In the genomic region with DNA sequence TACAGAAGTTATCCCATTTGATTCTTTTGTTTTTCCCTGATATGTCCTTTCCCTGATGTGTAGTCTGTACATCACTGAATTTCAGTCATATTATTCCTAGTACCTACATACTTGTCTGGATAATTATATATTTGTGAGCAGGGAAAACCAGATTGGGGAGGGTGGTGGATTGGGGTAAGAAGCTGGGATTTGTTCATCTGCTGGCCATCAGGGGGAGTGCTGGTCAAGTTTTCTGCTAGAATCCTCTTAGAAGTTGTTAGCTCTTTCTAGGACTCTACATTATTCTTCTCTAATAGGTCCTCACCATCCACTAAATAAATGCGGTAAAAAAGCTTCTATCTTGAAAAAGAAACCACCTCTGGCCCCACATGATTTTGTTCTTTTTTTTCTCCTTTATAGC, we compare ENCODE assay signal across 1 cellular context.
TF ChIP-seq lines count a peak whose summit lies in the region.

No MANE protein-coding gene starts in this region.

TF ChIP-seq in HCT116, 20 proteins besides CTCF, POLR2A, EP300 and RAD21 (continued from another document):
- TF ChIP-seq, protein P1, sequence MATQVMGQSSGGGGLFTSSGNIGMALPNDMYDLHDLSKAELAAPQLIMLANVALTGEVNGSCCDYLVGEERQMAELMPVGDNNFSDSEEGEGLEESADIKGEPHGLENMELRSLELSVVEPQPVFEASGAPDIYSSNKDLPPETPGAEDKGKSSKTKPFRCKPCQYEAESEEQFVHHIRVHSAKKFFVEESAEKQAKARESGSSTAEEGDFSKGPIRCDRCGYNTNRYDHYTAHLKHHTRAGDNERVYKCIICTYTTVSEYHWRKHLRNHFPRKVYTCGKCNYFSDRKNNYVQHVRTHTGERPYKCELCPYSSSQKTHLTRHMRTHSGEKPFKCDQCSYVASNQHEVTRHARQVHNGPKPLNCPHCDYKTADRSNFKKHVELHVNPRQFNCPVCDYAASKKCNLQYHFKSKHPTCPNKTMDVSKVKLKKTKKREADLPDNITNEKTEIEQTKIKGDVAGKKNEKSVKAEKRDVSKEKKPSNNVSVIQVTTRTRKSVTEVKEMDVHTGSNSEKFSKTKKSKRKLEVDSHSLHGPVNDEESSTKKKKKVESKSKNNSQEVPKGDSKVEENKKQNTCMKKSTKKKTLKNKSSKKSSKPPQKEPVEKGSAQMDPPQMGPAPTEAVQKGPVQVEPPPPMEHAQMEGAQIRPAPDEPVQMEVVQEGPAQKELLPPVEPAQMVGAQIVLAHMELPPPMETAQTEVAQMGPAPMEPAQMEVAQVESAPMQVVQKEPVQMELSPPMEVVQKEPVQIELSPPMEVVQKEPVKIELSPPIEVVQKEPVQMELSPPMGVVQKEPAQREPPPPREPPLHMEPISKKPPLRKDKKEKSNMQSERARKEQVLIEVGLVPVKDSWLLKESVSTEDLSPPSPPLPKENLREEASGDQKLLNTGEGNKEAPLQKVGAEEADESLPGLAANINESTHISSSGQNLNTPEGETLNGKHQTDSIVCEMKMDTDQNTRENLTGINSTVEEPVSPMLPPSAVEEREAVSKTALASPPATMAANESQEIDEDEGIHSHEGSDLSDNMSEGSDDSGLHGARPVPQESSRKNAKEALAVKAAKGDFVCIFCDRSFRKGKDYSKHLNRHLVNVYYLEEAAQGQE (IDR thresholded peaks at IDR 0.05; ENCODE audit: low read depth) = no peak
- TF ChIP-seq EGR1 (IDR thresholded peaks at IDR 0.05; ENCODE audit: low read depth) = no peak
- no peak for TF ChIP-seq ZNF274 (IDR thresholded peaks at IDR 0.05; ENCODE audit: low read depth, low read length)
- no peak for TF ChIP-seq TCF7L2 (IDR thresholded peaks at IDR 0.05; ENCODE audit: borderline replicate concordance, extremely low read depth, insufficient read depth, insufficient read length)
- TF ChIP-seq POLR2AphosphoS5 (IDR thresholded peaks at IDR 0.05; ENCODE audit: low read depth, low read length) = no peak
- TF ChIP-seq SRF (IDR thresholded peaks at IDR 0.05; ENCODE audit: low read depth) = no peak
- TF ChIP-seq, protein P2, sequence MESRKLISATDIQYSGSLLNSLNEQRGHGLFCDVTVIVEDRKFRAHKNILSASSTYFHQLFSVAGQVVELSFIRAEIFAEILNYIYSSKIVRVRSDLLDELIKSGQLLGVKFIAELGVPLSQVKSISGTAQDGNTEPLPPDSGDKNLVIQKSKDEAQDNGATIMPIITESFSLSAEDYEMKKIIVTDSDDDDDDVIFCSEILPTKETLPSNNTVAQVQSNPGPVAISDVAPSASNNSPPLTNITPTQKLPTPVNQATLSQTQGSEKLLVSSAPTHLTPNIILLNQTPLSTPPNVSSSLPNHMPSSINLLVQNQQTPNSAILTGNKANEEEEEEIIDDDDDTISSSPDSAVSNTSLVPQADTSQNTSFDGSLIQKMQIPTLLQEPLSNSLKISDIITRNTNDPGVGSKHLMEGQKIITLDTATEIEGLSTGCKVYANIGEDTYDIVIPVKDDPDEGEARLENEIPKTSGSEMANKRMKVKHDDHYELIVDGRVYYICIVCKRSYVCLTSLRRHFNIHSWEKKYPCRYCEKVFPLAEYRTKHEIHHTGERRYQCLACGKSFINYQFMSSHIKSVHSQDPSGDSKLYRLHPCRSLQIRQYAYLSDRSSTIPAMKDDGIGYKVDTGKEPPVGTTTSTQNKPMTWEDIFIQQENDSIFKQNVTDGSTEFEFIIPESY (IDR thresholded peaks at IDR 0.05; ENCODE audit: extremely low read depth, insufficient replicate concordance, low read length) = no peak
- TF ChIP-seq FOSL1 (IDR thresholded peaks at IDR 0.05; ENCODE audit: low read depth) = no peak
- TF ChIP-seq, protein P3, sequence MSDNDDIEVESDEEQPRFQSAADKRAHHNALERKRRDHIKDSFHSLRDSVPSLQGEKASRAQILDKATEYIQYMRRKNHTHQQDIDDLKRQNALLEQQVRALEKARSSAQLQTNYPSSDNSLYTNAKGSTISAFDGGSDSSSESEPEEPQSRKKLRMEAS (IDR thresholded peaks at IDR 0.05) = no peak
